8 cellular contexts compared by ENCODE assay signal in genomic region chr2:176187306-176188217, GRCh38. TPM values are rescaled to one million over a fixed set of nuclear protein-coding genes. Genes with fewer than 3 reads are reported as not detected.
DNase-seq lines count a peak whose midpoint lies in the region; ATAC-seq and TF ChIP-seq lines count a peak whose summit lies in the region.

No MANE protein-coding gene starts in this region.

- peak overlapping the region; percentile 90 for H3K4me3 Mint-ChIP-seq in natural killer cell

- H3K9me3 Mint-ChIP-seq in natural killer cell, result no peaks in the 10 kb centered on the region

- TF ChIP-seq CTCF in natural killer cell (IDR thresholded peaks at IDR 0.05), result no peak

- intact Hi-C loops in natural killer cell (cut with micrococcal nuclease), result no loop called here

- no peak overlapping the region for H3K27ac Mint-ChIP-seq in natural killer cell

- peaks cover 13 to 16% of the 10 kb centered on the region in 2 donors for H3K4me1 Mint-ChIP-seq in natural killer cell

- ATAC-seq in natural killer cell, result peak in 1 of 3 donors; percentile 20
- ATAC-seq in GM21447 (IDR thresholded peaks at IDR 0.05; ENCODE audit: unreplicated experiment), result no peak
- ATAC-seq in GM18520 (IDR thresholded peaks at IDR 0.05; ENCODE audit: unreplicated experiment), result no peak
- ATAC-seq in HG03565 (IDR thresholded peaks at IDR 0.05; ENCODE audit: unreplicated experiment), result no peak

- DNase-seq in NCI-H1694 treated with DMSO at 0.1 percent for 48 hours (lab: John Stamatoyannopoulos, UW), result peak; percentile 14
- no peak for DNase-seq in NCI-H1694 (lab: John Stamatoyannopoulos, UW)
- peak; percentile 32 for DNase-seq in NCI-H524 treated with DMSO at 0.1 percent for 48 hours (lab: John Stamatoyannopoulos, UW)
- DNase-seq in dermis microvascular lymphatic vessel endothelial cell (ENCODE audit: low read depth in 2 of 2), result peak; percentile 33 to 55
- no peak for DNase-seq in natural killer cell

- peaks cover 8% of the 10 kb centered on the region for H3K36me3 Mint-ChIP-seq in natural killer cell

- H3K27me3 Mint-ChIP-seq in natural killer cell (ENCODE audit: low read depth in 2 of 2), result peaks cover 61 to 70% of the 10 kb centered on the region in 2 donors

RNA-seq across cellular contexts. Expression of gene HOXD1, which starts 0.9 kb away (rescaled TPM):
- total RNA-seq in dermis microvascular lymphatic vessel endothelial cell (4.6 and 8.2 TPM in 2 replicates), natural killer cell (under 1 TPM in 1 of 3 donors, not detected in 2; 0.12 TPM)

RNA-seq across cellular contexts. Expression of gene HOXD3, which starts 30.5 kb away (rescaled TPM):
- total RNA-seq in dermis microvascular lymphatic vessel endothelial cell, result 5.6 and 7.2 TPM in 2 replicates
- not detected for total RNA-seq in natural killer cell

RNA-seq across cellular contexts. Expression of gene HOXD4, which starts 36.2 kb away (rescaled TPM):
- total RNA-seq in dermis microvascular lymphatic vessel endothelial cell (2.3 and 2.5 TPM in 2 replicates), natural killer cell (not detected)

RNA-seq across cellular contexts. Expression of gene HOXD8, which starts 58.1 kb away (rescaled TPM):
- total RNA-seq in dermis microvascular lymphatic vessel endothelial cell (17.2 and 20.9 TPM in 2 replicates), natural killer cell (not detected)

Comparison
In these comparisons a context has a peak if more than half of its experiments do, and no peak if none do; other contexts are left out.
1. DNase-seq: peak in NCI-H1694 treated with DMSO at 0.1 percent for 48 hours (single experiment), NCI-H524 treated with DMSO at 0.1 percent for 48 hours (single experiment) and dermis microvascular lymphatic vessel endothelial cell (2 of 2); none in NCI-H1694 (single experiment) and natural killer cell (single experiment).